8 cellular contexts compared by ENCODE assay signal in genomic region chr10:84308481-84309304, GRCh38. TPM values are rescaled to one million over a fixed set of nuclear protein-coding genes. Genes with fewer than 3 reads are reported as not detected.
DNase-seq lines count a peak whose midpoint lies in the region; ATAC-seq and TF ChIP-seq lines count a peak whose summit lies in the region.

No MANE protein-coding gene starts in this region.

- ATAC-seq in HG02981 (IDR thresholded peaks at IDR 0.05; ENCODE audit: unreplicated experiment): peak; percentile 53
- peak; percentile 81 for ATAC-seq in SK-N-SH treated with all-trans-retinoic acid at 6 μM for 48 hours
- ATAC-seq in GM18907 (IDR thresholded peaks at IDR 0.05; ENCODE audit: unreplicated experiment): no peak

- in situ Hi-C loops in G401 (cut with HindIII; ENCODE audit: low sequenced_read_pairs): no loop called here

- DNase-seq in G401 (ENCODE audit: low spot score) (peak; percentile 58), cerebellar cortex (ENCODE audit: low spot score) (peak; percentile 37), renal cortical epithelial cell (ENCODE audit: low read depth) (peak; percentile 91), NK-92 (lab: John Stamatoyannopoulos, UW; ENCODE audit: unreplicated experiment) (no peak)
- DNase-seq in activated CD4-positive, CD25-positive, alpha-beta regulatory T cell (lab: John Stamatoyannopoulos, UW): no peak

TF ChIP-seq in SK-N-SH treated with all-trans-retinoic acid at 6 μM for 48 hours, 23 proteins besides CTCF, POLR2A, EP300 and RAD21:
- TF ChIP-seq OSR1 (CRISPR knock-in tag; IDR thresholded peaks at IDR 0.05) (no peak), ESRRG (CRISPR knock-in tag; IDR thresholded peaks at IDR 0.05) (no peak), SNAI2 (CRISPR knock-in tag; IDR thresholded peaks at IDR 0.05) (no peak; the same call in 1 of the 2 replicates), ISL1 (CRISPR knock-in tag; IDR thresholded peaks at IDR 0.05) (peak; percentile 67), ZC3H10 (CRISPR knock-in tag; IDR thresholded peaks at IDR 0.05) (no peak), PATZ1 (CRISPR knock-in tag; IDR thresholded peaks at IDR 0.05; ENCODE audit: borderline replicate concordance) (no peak)

RNA-seq across cellular contexts. Expression of gene CCSER2, which starts 19.7 kb away (rescaled TPM):
- total RNA-seq in G401 (2014; rRNA removed; shearing (Covaris generic)): 11.6 and 19.4 TPM in 2 replicates
- total RNA-seq in renal cortical epithelial cell: 31.8 and 45.5 TPM in 2 replicates

Comparison
In these comparisons a context has a peak if more than half of its experiments do, and no peak if none do; other contexts are left out.
1. DNase-seq: peak in G401 (single experiment), cerebellar cortex (single experiment) and renal cortical epithelial cell (single experiment); none in NK-92 (single experiment) and activated CD4-positive, CD25-positive, alpha-beta regulatory T cell (0 of 4).